Comparison of ENCODE assay signal across 17 cellular contexts in the genomic region with DNA sequence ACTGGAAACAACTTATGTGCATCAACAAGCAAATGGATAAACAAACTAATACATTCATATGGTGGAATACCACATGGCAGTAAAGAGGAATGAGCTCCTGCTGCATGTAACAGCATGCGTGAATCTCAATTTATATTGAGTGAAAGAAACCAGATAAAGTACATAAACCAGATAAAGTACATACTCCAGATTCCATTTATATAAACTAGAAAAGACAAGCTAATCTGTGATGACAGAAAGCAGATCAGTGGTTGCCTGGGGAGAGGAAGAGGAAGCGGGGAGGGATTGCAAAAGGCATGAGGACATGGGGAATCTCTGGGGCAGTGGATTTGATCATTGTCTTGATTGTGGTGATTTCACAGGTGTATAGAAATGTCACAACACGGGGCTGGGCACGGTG. TPM values are rescaled to one million over a fixed set of nuclear protein-coding genes. Genes with fewer than 3 reads are reported as not detected.
DNase-seq lines count a peak whose midpoint lies in the region; ATAC-seq and TF ChIP-seq lines count a peak whose summit lies in the region.
"Had no signal": no experiment of that assay in that cellular context is flagged by ENCODE, and none has a peak within 500 bp of the region (broad histone marks: within the 10 kb centered on the region; RNA-seq: fewer than 3 reads in every experiment).

No MANE protein-coding gene starts in this region.

- H3K4me3 ChIP-seq in choroid plexus epithelial cell (ENCODE audit: low read depth, low read length), result no peak overlapping the region
- no peak overlapping the region for H3K4me3 ChIP-seq in naive thymus-derived CD4-positive, alpha-beta T cell (ENCODE audit: low read length)
- H3K4me3 ChIP-seq: BLaER1, GM12878 had no signal

- TF ChIP-seq CTCF in choroid plexus epithelial cell (conservative IDR thresholded peaks at IDR 0.05; ENCODE audit: low read depth, low read length), result no peak

- H3K4me3 Mint-ChIP-seq in naive thymus-derived CD4-positive, alpha-beta T cell, result no peak overlapping the region
- H3K4me3 Mint-ChIP-seq: activated CD4-positive, alpha-beta memory T cell treated with anti-CD3 and anti-CD28 coated beads for 36 hours; endodermal cell; T-helper 2 cell treated with Interferon-gamma antibody and Interleukin-4, amounts not matched to agents 5 μg/mL and 100 μg/mL, for 36 hours had no signal

- CTCF ChIA-PET in naive thymus-derived CD4-positive, alpha-beta T cell (lab: Charles Lee), result no interaction called here

- peaks cover 0 to 4% of the 10 kb centered on the region in 2 donors for H3K4me1 ChIP-seq in naive thymus-derived CD4-positive, alpha-beta T cell (ENCODE audit: control insufficient read depth in 2 of 2, insufficient read depth in 2 of 2, low read length in 2 of 2)

- peaks cover 14 to 39% (median 35%) of the 10 kb centered on the region in 7 donors for H3K4me1 Mint-ChIP-seq in naive thymus-derived CD4-positive, alpha-beta T cell
- H3K4me1 Mint-ChIP-seq: endodermal cell had no signal

- intact Hi-C loops in naive thymus-derived CD4-positive, alpha-beta T cell (cut with micrococcal nuclease), result no loop called here

- DNase-seq in KBM-7 (peak; percentile 48), choroid plexus epithelial cell (ENCODE audit: low read depth) (peak; percentile 73), KG1 (lab: John Stamatoyannopoulos, UW) (no peak), NCI-H748 (lab: John Stamatoyannopoulos, UW; ENCODE audit: unreplicated experiment) (no peak)
- no peak for DNase-seq in naive thymus-derived CD4-positive, alpha-beta T cell
- DNase-seq: activated CD4-positive, alpha-beta memory T cell treated with anti-CD3 and anti-CD28 coated beads for 36 hours; activated gamma-delta T cell; endodermal cell; NCI-H1417; NCI-H510A treated with DMSO at 0.1 percent for 48 hours had no signal

- in situ Hi-C loops in KBM-7 (cut with MboI; ENCODE audit: low pct_unique_long_range_greater_than_20kb, low sequenced_read_pairs), result no loop called here

- no peaks in the 10 kb centered on the region for H3K9me3 ChIP-seq in naive thymus-derived CD4-positive, alpha-beta T cell (ENCODE audit: control insufficient read depth in 2 of 3, low read length in 3 of 3)

- no peaks in the 10 kb centered on the region for H3K9me3 Mint-ChIP-seq in naive thymus-derived CD4-positive, alpha-beta T cell
- H3K9me3 Mint-ChIP-seq: activated CD4-positive, alpha-beta memory T cell treated with anti-CD3 and anti-CD28 coated beads for 36 hours; T-helper 2 cell treated with Interferon-gamma antibody and Interleukin-4, amounts not matched to agents 5 μg/mL and 100 μg/mL, for 36 hours had no signal

- POLR2A ChIA-PET in naive thymus-derived CD4-positive, alpha-beta T cell (lab: Charles Lee), result no interaction called here

- H3K27ac Mint-ChIP-seq in naive thymus-derived CD4-positive, alpha-beta T cell, result peak overlapping the region in 1 of 9 donors; percentile 28
- H3K27ac Mint-ChIP-seq: activated CD4-positive, alpha-beta memory T cell treated with anti-CD3 and anti-CD28 coated beads for 36 hours; endodermal cell; T-helper 2 cell treated with Interferon-gamma antibody and Interleukin-4, amounts not matched to agents 5 μg/mL and 100 μg/mL, for 36 hours had no signal

- no peak overlapping the region for H3K27ac ChIP-seq in naive thymus-derived CD4-positive, alpha-beta T cell (ENCODE audit: low read depth, low read length)
- H3K27ac ChIP-seq: BLaER1 had no signal

- no peaks in the 10 kb centered on the region for H3K27me3 Mint-ChIP-seq in naive thymus-derived CD4-positive, alpha-beta T cell
- H3K27me3 Mint-ChIP-seq: activated CD4-positive, alpha-beta memory T cell treated with anti-CD3 and anti-CD28 coated beads for 36 hours had no signal

- no peaks in the 10 kb centered on the region for H3K27me3 ChIP-seq in naive thymus-derived CD4-positive, alpha-beta T cell (ENCODE audit: control insufficient read depth in 2 of 2, insufficient read depth in 2 of 2, low read length in 2 of 2)
- H3K27me3 ChIP-seq: BLaER1 had no signal

- peaks cover 0 to 12% (median 0%) of the 10 kb centered on the region in 5 donors for H3K36me3 Mint-ChIP-seq in naive thymus-derived CD4-positive, alpha-beta T cell
- H3K36me3 Mint-ChIP-seq: activated CD4-positive, alpha-beta memory T cell treated with anti-CD3 and anti-CD28 coated beads for 36 hours had no signal

- peak; percentile 87 for ATAC-seq in SK-N-SH treated with all-trans-retinoic acid at 6 μM for 48 hours
- ATAC-seq in naive thymus-derived CD4-positive, alpha-beta T cell, result peak; percentile 52
- ATAC-seq in HG03521 (IDR thresholded peaks at IDR 0.05; ENCODE audit: unreplicated experiment), result no peak
- no peak for ATAC-seq in HG03460 (IDR thresholded peaks at IDR 0.05; ENCODE audit: unreplicated experiment)
- ATAC-seq: GM12878, Panc1 had no signal

- H3K36me3 ChIP-seq in naive thymus-derived CD4-positive, alpha-beta T cell (ENCODE audit: control insufficient read depth in 2 of 3, insufficient read depth in 3 of 3, low read length in 3 of 3), result no peaks in the 10 kb centered on the region

TF ChIP-seq in SK-N-SH treated with all-trans-retinoic acid at 6 μM for 48 hours, 23 proteins besides CTCF, POLR2A, EP300 and RAD21:
- TF ChIP-seq ISL1 (CRISPR knock-in tag; IDR thresholded peaks at IDR 0.05) (peak; percentile 93), TCF4 (CRISPR knock-in tag; IDR thresholded peaks at IDR 0.05; ENCODE audit: borderline replicate concordance) (peak; percentile 92), ESRRG (CRISPR knock-in tag; IDR thresholded peaks at IDR 0.05) (0 out of 2 replicates have a peak, but pooled peaks have one; percentile 15), ZNF565 (CRISPR knock-in tag; conservative IDR thresholded peaks at IDR 0.05; ENCODE audit: low read depth) (no peak), TOX (CRISPR knock-in tag; IDR thresholded peaks at IDR 0.05; ENCODE audit: borderline replicate concordance) (0 out of 2 replicates have a peak, but pooled peaks have one; percentile 61), SNAI2 (CRISPR knock-in tag; IDR thresholded peaks at IDR 0.05) (peak; percentile 64; the same call in 1 of the 2 replicates), ZNF8 (CRISPR knock-in tag; IDR thresholded peaks at IDR 0.05) (0 out of 2 replicates have a peak, but pooled peaks have one; percentile 39), ZFP30 (CRISPR knock-in tag; IDR thresholded peaks at IDR 0.05) (no peak), OSR1 (CRISPR knock-in tag; IDR thresholded peaks at IDR 0.05) (no peak)
- TF ChIP-seq, protein P1, sequence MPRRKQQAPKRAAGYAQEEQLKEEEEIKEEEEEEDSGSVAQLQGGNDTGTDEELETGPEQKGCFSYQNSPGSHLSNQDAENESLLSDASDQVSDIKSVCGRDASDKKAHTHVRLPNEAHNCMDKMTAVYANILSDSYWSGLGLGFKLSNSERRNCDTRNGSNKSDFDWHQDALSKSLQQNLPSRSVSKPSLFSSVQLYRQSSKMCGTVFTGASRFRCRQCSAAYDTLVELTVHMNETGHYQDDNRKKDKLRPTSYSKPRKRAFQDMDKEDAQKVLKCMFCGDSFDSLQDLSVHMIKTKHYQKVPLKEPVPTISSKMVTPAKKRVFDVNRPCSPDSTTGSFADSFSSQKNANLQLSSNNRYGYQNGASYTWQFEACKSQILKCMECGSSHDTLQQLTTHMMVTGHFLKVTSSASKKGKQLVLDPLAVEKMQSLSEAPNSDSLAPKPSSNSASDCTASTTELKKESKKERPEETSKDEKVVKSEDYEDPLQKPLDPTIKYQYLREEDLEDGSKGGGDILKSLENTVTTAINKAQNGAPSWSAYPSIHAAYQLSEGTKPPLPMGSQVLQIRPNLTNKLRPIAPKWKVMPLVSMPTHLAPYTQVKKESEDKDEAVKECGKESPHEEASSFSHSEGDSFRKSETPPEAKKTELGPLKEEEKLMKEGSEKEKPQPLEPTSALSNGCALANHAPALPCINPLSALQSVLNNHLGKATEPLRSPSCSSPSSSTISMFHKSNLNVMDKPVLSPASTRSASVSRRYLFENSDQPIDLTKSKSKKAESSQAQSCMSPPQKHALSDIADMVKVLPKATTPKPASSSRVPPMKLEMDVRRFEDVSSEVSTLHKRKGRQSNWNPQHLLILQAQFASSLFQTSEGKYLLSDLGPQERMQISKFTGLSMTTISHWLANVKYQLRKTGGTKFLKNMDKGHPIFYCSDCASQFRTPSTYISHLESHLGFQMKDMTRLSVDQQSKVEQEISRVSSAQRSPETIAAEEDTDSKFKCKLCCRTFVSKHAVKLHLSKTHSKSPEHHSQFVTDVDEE (CRISPR knock-in tag; IDR thresholded peaks at IDR 0.05), result peak; percentile 89; the same call in 1 of the 2 replicates
- TF ChIP-seq, protein P2, sequence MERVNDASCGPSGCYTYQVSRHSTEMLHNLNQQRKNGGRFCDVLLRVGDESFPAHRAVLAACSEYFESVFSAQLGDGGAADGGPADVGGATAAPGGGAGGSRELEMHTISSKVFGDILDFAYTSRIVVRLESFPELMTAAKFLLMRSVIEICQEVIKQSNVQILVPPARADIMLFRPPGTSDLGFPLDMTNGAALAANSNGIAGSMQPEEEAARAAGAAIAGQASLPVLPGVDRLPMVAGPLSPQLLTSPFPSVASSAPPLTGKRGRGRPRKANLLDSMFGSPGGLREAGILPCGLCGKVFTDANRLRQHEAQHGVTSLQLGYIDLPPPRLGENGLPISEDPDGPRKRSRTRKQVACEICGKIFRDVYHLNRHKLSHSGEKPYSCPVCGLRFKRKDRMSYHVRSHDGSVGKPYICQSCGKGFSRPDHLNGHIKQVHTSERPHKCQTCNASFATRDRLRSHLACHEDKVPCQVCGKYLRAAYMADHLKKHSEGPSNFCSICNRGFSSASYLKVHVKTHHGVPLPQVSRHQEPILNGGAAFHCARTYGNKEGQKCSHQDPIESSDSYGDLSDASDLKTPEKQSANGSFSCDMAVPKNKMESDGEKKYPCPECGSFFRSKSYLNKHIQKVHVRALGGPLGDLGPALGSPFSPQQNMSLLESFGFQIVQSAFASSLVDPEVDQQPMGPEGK (CRISPR knock-in tag; IDR thresholded peaks at IDR 0.05; ENCODE audit: borderline replicate concordance), result 0 out of 2 replicates have a peak, but pooled peaks have one; percentile 45
- TF ChIP-seq, protein P3, sequence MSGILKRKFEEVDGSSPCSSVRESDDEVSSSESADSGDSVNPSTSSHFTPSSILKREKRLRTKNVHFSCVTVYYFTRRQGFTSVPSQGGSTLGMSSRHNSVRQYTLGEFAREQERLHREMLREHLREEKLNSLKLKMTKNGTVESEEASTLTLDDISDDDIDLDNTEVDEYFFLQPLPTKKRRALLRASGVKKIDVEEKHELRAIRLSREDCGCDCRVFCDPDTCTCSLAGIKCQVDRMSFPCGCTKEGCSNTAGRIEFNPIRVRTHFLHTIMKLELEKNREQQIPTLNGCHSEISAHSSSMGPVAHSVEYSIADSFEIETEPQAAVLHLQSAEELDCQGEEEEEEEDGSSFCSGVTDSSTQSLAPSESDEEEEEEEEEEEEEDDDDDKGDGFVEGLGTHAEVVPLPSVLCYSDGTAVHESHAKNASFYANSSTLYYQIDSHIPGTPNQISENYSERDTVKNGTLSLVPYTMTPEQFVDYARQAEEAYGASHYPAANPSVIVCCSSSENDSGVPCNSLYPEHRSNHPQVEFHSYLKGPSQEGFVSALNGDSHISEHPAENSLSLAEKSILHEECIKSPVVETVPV (CRISPR knock-in tag; IDR thresholded peaks at IDR 0.05), result 0 out of 2 replicates have a peak, but pooled peaks have one; percentile 27

RNA-seq across cellular contexts. Expression of a gene that starts 34.2 kb away (rescaled TPM):
- total RNA-seq in naive thymus-derived CD4-positive, alpha-beta T cell, result 10 to 100 TPM; 26.0 to 49.3 (median 28.6) TPM
- 1 to 10 TPM; 5.9 to 6.1 TPM for polyA plus RNA-seq in naive thymus-derived CD4-positive, alpha-beta T cell

Comparison
In these comparisons a context has a peak if more than half of its experiments do, and no peak if none do; other contexts are left out.
1. DNase-seq: peak in KBM-7 (single experiment) and choroid plexus epithelial cell (single experiment); none in naive thymus-derived CD4-positive, alpha-beta T cell (0 of 9), KG1 (single experiment) and NCI-H748 (single experiment).
2. ATAC-seq: peak in SK-N-SH treated with all-trans-retinoic acid at 6 μM for 48 hours (single experiment) and naive thymus-derived CD4-positive, alpha-beta T cell (single experiment); none in HG03521 (single experiment) and HG03460 (single experiment).